1 cellular context compared by ENCODE assay signal in genomic region chr2:23926750-23927627, GRCh38.
TF ChIP-seq lines count a peak whose summit lies in the region.

ATAD2B (minus strand) TSS chr2:23927123; CDS start chr2:23926770, 353 bp downstream.

TF ChIP-seq in HepG2, 621 proteins besides CTCF, POLR2A, EP300 and RAD21 (continued from another document and continues in another):
- TF ChIP-seq ATF4 (CRISPR knock-in tag; IDR thresholded peaks at IDR 0.05) (peak in 1 of 2 experiments; percentile 87; a peak in 2 of 4 replicates), CHD4 (IDR thresholded peaks at IDR 0.05; ENCODE audit: borderline replicate concordance, low read length) (no peak), MAX (IDR thresholded peaks at IDR 0.05) (peak; percentile 87), HBP1 (CRISPR knock-in tag; IDR thresholded peaks at IDR 0.05; ENCODE audit: low read depth) (peak; percentile 86), RFX1 (IDR thresholded peaks at IDR 0.05) (no peak), XRCC5 (optimal IDR thresholded peaks at IDR 0.05; ENCODE audit: low read length) (peak; percentile 99), ZNF275 (CRISPR knock-in tag; IDR thresholded peaks at IDR 0.05; ENCODE audit: borderline replicate concordance) (peak; percentile 94), ZNF672 (CRISPR knock-in tag; IDR thresholded peaks at IDR 0.05) (peak; percentile 97), ZNF790 (CRISPR knock-in tag; IDR thresholded peaks at IDR 0.05; ENCODE audit: borderline replicate concordance) (no peak), TMF1 (CRISPR knock-in tag; IDR thresholded peaks at IDR 0.05; ENCODE audit: low read depth) (peak; percentile 95), MBD4 (IDR thresholded peaks at IDR 0.05; ENCODE audit: borderline replicate concordance, low read length) (no peak), POLR2AphosphoS5 (IDR thresholded peaks at IDR 0.05; ENCODE audit: low read depth, low read length) (peak; percentile 98), KLF13 (CRISPR knock-in tag; IDR thresholded peaks at IDR 0.05) (no peak; the same call in 1 of the 2 replicates), ATF6 (CRISPR knock-in tag; conservative IDR thresholded peaks at IDR 0.05) (no peak), ZNF343 (CRISPR knock-in tag; IDR thresholded peaks at IDR 0.05) (peak; percentile 47), ZBTB3 (CRISPR knock-in tag; IDR thresholded peaks at IDR 0.05; ENCODE audit: borderline replicate concordance, low read depth) (peak; percentile 82; the same call in 1 of the 2 replicates), STAT6 (CRISPR knock-in tag; IDR thresholded peaks at IDR 0.05; ENCODE audit: borderline replicate concordance) (no peak), ZNF781 (CRISPR knock-in tag; IDR thresholded peaks at IDR 0.05; ENCODE audit: borderline replicate concordance, not compliant biosample characterization) (no peak), RNF219 (CRISPR knock-in tag; IDR thresholded peaks at IDR 0.05) (peak; percentile 45; the same call in 1 of the 2 replicates), ZNF616 (CRISPR knock-in tag; IDR thresholded peaks at IDR 0.05; ENCODE audit: low read depth) (0 out of 2 replicates have a peak, but pooled peaks have one; percentile 87), RCOR2 (CRISPR knock-in tag; IDR thresholded peaks at IDR 0.05) (no peak), KDM4B (CRISPR knock-in tag; IDR thresholded peaks at IDR 0.05) (no peak), GLMP (CRISPR knock-in tag; IDR thresholded peaks at IDR 0.05; ENCODE audit: borderline replicate concordance) (no peak; the same call in 1 of the 2 replicates), ZNF326 (CRISPR knock-in tag; IDR thresholded peaks at IDR 0.05; ENCODE audit: borderline replicate concordance) (no peak), THAP7 (CRISPR knock-in tag; IDR thresholded peaks at IDR 0.05) (peak; percentile 53; the same call in 1 of the 2 replicates), AGO2 (optimal IDR thresholded peaks at IDR 0.05; ENCODE audit: low read depth, low read length) (peak; percentile 81), AHR (CRISPR knock-in tag; IDR thresholded peaks at IDR 0.05) (peak; percentile 86; the same call in 1 of the 2 replicates), REPIN1 (CRISPR knock-in tag; IDR thresholded peaks at IDR 0.05; ENCODE audit: borderline replicate concordance, low read depth) (peak; percentile 95), REST (IDR thresholded peaks at IDR 0.05; ENCODE audit: borderline replicate concordance in 1 of 2, low read depth in 1 of 2, low read length in 2 of 2) (peak in 1 of 2 experiments; percentile 50; a peak in 1 of 4 replicates), CSRNP2 (CRISPR knock-in tag; conservative IDR thresholded peaks at IDR 0.05; ENCODE audit: low read depth) (0 out of 2 replicates have a peak, but pooled peaks have one; percentile 87), ZNF691 (CRISPR knock-in tag; IDR thresholded peaks at IDR 0.05; ENCODE audit: borderline replicate concordance, low read depth) (peak; percentile 86), ZMYM3 (CRISPR knock-in tag; IDR thresholded peaks at IDR 0.05) (no peak), ZBTB49 (CRISPR knock-in tag; IDR thresholded peaks at IDR 0.05; ENCODE audit: borderline replicate concordance) (no peak)
